Comparison of ENCODE assay signal across 8 cellular contexts in genomic region chr14:60648934-60649814, GRCh38. TPM values are rescaled to one million over a fixed set of nuclear protein-coding genes. Genes with fewer than 3 reads are reported as not detected.
DNase-seq lines count a peak whose midpoint lies in the region; ATAC-seq, FAIRE-seq and TF ChIP-seq lines count a peak whose summit lies in the region.

SIX1 (minus strand) TSS chr14:60649477; CDS start chr14:60649189, 288 bp downstream.

- peaks cover 32% of the 10 kb centered on the region for H3K4me1 ChIP-seq in CD4-positive, CD25-positive, alpha-beta regulatory T cell (ENCODE audit: control insufficient read depth, insufficient read depth, low read length, poor library complexity, severe bottlenecking)
- peaks cover 19% of the 10 kb centered on the region for H3K4me1 ChIP-seq in PC-9 (replicated peaks; ENCODE audit: insufficient read depth)
- H3K4me1 ChIP-seq in kidney (ENCODE audit: control insufficient read depth in 1 of 2, insufficient read depth in 1 of 2, low read depth in 1 of 2, low read length in 2 of 2): peaks cover 7 to 30% of the 10 kb centered on the region in 2 donors

- no peaks in the 10 kb centered on the region for H3K9me2 ChIP-seq in PC-9 (ENCODE audit: insufficient read depth)

- H3K27me3 ChIP-seq in CD4-positive, CD25-positive, alpha-beta regulatory T cell (ENCODE audit: control insufficient read depth, insufficient read depth, low read length): peaks cover 51% of the 10 kb centered on the region
- H3K27me3 ChIP-seq in PC-9 (ENCODE audit: insufficient read depth, low read depth): no peaks in the 10 kb centered on the region

- no peaks in the 10 kb centered on the region for H3K9me3 ChIP-seq in CD4-positive, CD25-positive, alpha-beta regulatory T cell (ENCODE audit: control insufficient read depth in 2 of 2, low read length in 2 of 2)
- H3K9me3 ChIP-seq in PC-9 (ENCODE audit: insufficient read depth, low read depth) (no peaks in the 10 kb centered on the region), kidney (ENCODE audit: control insufficient read depth in 1 of 2, low read length in 2 of 2) (no peaks in the 10 kb centered on the region)

- H3K4me2 ChIP-seq in PC-9: peak within 1 kb of the TSS; percentile 97

- in situ Hi-C loops in KBM-7 (cut with MboI; ENCODE audit: low pct_unique_long_range_greater_than_20kb, low sequenced_read_pairs): loop anchor here (25.0 kb wide), 2 partner anchors 338 to 588 kb away; partner anchors contain the start of genes SLC38A6 and TRMT5

- POLR2A ChIA-PET in PC-9 (lab: Charles Lee; ENCODE audit: unreplicated experiment): interaction anchor here (0.5 to 0.6 kb wide), 4 partner anchors 10 to 789 kb away, joined by 4 to 7 read pairs (median 6); no protein-coding TSS in a partner anchor

- H2AFZ ChIP-seq in PC-9: peak within 1 kb of the TSS; percentile 97

- no peak within 1 kb of the TSS for H3K4me3 ChIP-seq in CD4-positive, CD25-positive, alpha-beta regulatory T cell (ENCODE audit: low read depth, low read length)
- H3K4me3 ChIP-seq in PC-9: peak within 1 kb of the TSS; percentile 88
- peak within 1 kb of the TSS; percentile 53 to 62 for H3K4me3 ChIP-seq in cardiac fibroblast (replicated peaks in 1 of 2; ENCODE audit: low read depth in 2 of 2, low read length in 2 of 2)
- peak within 1 kb of the TSS; percentile 40 to 54 for H3K4me3 ChIP-seq in kidney (ENCODE audit: low read length in 2 of 2)

- peaks cover 0 to 4% (median 0%) of the 10 kb centered on the region in 7 donors for H3K9me3 Mint-ChIP-seq in CD4-positive, CD25-positive, alpha-beta regulatory T cell

- H3K27me3 Mint-ChIP-seq in CD4-positive, CD25-positive, alpha-beta regulatory T cell: peaks cover 93% of the 10 kb centered on the region

- TF ChIP-seq CTCF in PC-9 (conservative IDR thresholded peaks at IDR 0.05): no peak
- TF ChIP-seq CTCF in cardiac fibroblast (IDR thresholded peaks at IDR 0.05; ENCODE audit: low read depth, low read length): no peak
- no peak for TF ChIP-seq CTCF in kidney (IDR thresholded peaks at IDR 0.05; ENCODE audit: borderline replicate concordance, extremely low read depth, insufficient read depth)

- no peaks in the 10 kb centered on the region for H3K36me3 ChIP-seq in CD4-positive, CD25-positive, alpha-beta regulatory T cell (ENCODE audit: control insufficient read depth, insufficient read depth, low read length)
- no peaks in the 10 kb centered on the region for H3K36me3 ChIP-seq in PC-9 (ENCODE audit: low read depth)
- no peaks in the 10 kb centered on the region for H3K36me3 ChIP-seq in kidney (ENCODE audit: control insufficient read depth in 1 of 2, insufficient read depth in 2 of 2, low read length in 2 of 2)

- no peaks in the 10 kb centered on the region for H3K36me3 Mint-ChIP-seq in CD4-positive, CD25-positive, alpha-beta regulatory T cell

- H4K20me1 ChIP-seq in PC-9 (ENCODE audit: insufficient read depth): no peaks in the 10 kb centered on the region

- H3K4me3 Mint-ChIP-seq in CD4-positive, CD25-positive, alpha-beta regulatory T cell: peak within 1 kb of the TSS in 3 of 4 donors; percentile 39 to 87 (median 54)

- TSS peak; percentile 75 for BruUV-seq in PC-9 (replicated peaks; lab: Mats Ljungman, UMichigan)

- peaks cover 36% of the 10 kb centered on the region for H3K79me2 ChIP-seq in PC-9 (ENCODE audit: low read depth)

- no peak within 1 kb of the TSS for H3K27ac Mint-ChIP-seq in CD4-positive, CD25-positive, alpha-beta regulatory T cell

- intact Hi-C loops in PC-9 (cut with micrococcal nuclease; ENCODE audit: unreplicated experiment) (loop anchor here (2.0 to 5.0 kb wide), 3 partner anchors 74 to 528 kb away; partner anchors contain the start of genes SLC38A6 and TRMT5), kidney (cut with DNase I) (no loop called here)

- no peak for FAIRE-seq in kidney (lab: Jason Lieb, UNC)

- H3F3A ChIP-seq in PC-9 (ENCODE audit: insufficient read depth, low read depth): peaks cover 7% of the 10 kb centered on the region; the same call in 1 of the 2 replicates

- no peak for ATAC-seq in CD4-positive, CD25-positive, alpha-beta regulatory T cell (ENCODE audit: low read depth in 2 of 2)
- peak; percentile 50 for ATAC-seq in GM19395 (IDR thresholded peaks at IDR 0.05; ENCODE audit: unreplicated experiment)
- no peak for ATAC-seq in HG03378 (IDR thresholded peaks at IDR 0.05; ENCODE audit: unreplicated experiment)

- H3K27ac ChIP-seq in CD4-positive, CD25-positive, alpha-beta regulatory T cell (ENCODE audit: insufficient read depth, low read length, poor library complexity, severe bottlenecking): no peak within 1 kb of the TSS
- 0 out of 2 replicates have a peak within 1 kb of the TSS, but pooled peaks have one; percentile 28 for H3K27ac ChIP-seq in PC-9
- no peak within 1 kb of the TSS for H3K27ac ChIP-seq in kidney (ENCODE audit: low read depth in 2 of 2, low read length in 2 of 2)

- no peak within 1 kb of the TSS for H3K9ac ChIP-seq in kidney (ENCODE audit: low read length in 2 of 2)

- CTCF ChIA-PET in PC-9 (lab: Charles Lee): interaction anchor here (0.6 kb wide), 4 partner anchors 10 to 637 kb away, joined by 3 to 5 read pairs (median 4); no protein-coding TSS in a partner anchor

- DNase-seq in CD4-positive, CD25-positive, alpha-beta regulatory T cell: peak in 1 of 3 donors; percentile 61
- DNase-seq in KBM-7 (peak; percentile 80), PC-9 (peak; percentile 82 to 90), cardiac fibroblast (ENCODE audit: low read depth in 2 of 2) (peak; percentile 89 to 91), kidney (peak; percentile 87), smooth muscle cell of the brain vasculature (ENCODE audit: low read depth, low spot score) (peak; percentile 85)

- peaks cover 0 to 52% (median 14%) of the 10 kb centered on the region in 4 donors for H3K4me1 Mint-ChIP-seq in CD4-positive, CD25-positive, alpha-beta regulatory T cell

RNA-seq across cellular contexts. Expression of gene SIX1, which starts in this region (rescaled TPM):
- total RNA-seq in CD4-positive, CD25-positive, alpha-beta regulatory T cell: not detected
- polyA plus RNA-seq in CD4-positive, CD25-positive, alpha-beta regulatory T cell: not detected
- total RNA-seq in PC-9 (2021) (8.1 and 9.4 TPM in 2 replicates), kidney (0.16 TPM)
- polyA plus RNA-seq in kidney (ENCODE audit: insufficient read depth, low read depth, low replicate concordance): 0.13 TPM

Comparison
In these comparisons a context has a peak if more than half of its experiments do, and no peak if none do; other contexts are left out.
1. Peak in DNase-seq and H3K4me3 ChIP-seq in kidney; RNA of the gene not detected or under 1 TPM.